Comparison of ENCODE assay signal across 16 cellular contexts in genomic region chr7:143979359-143979758, GRCh38. TPM values are rescaled to one million over a fixed set of nuclear protein-coding genes. Genes with fewer than 3 reads are reported as not detected.
DNase-seq lines count a peak whose midpoint lies in the region; ATAC-seq, FAIRE-seq and TF ChIP-seq lines count a peak whose summit lies in the region.
"Had no signal": no experiment of that assay in that cellular context is flagged by ENCODE, and none has a peak within 500 bp of the region (broad histone marks: within the 10 kb centered on the region; RNA-seq: fewer than 3 reads in every experiment).

No MANE protein-coding gene starts in this region.

- no peaks in the 10 kb centered on the region for H3K27me3 ChIP-seq in skeletal muscle satellite cell (ENCODE audit: control insufficient read depth, insufficient read depth, low read length)
- H3K27me3 ChIP-seq: esophagus muscularis mucosa had no signal

- H3K4me2 ChIP-seq in skeletal muscle satellite cell (ENCODE audit: low read length) = peak overlapping the region; percentile 41
- H3K4me2 ChIP-seq: KMS-11, smooth muscle cell had no signal

- TF ChIP-seq CTCF in fibroblast of the aortic adventitia (IDR thresholded peaks at IDR 0.05; ENCODE audit: insufficient read depth, low read length) = no peak

- ATAC-seq in SK-N-SH treated with all-trans-retinoic acid at 6 μM for 48 hours (peak; percentile 78), HG02938 (IDR thresholded peaks at IDR 0.05; ENCODE audit: unreplicated experiment) (no peak), HG02970 (IDR thresholded peaks at IDR 0.05; ENCODE audit: low FRiP score, unreplicated experiment) (no peak)
- ATAC-seq: natural killer cell, T-helper 17 cell had no signal

- FAIRE-seq in H54 (lab: Jason Lieb, UNC) = peak; percentile 36

- no peak for TF ChIP-seq POLR2A in H54 (IDR thresholded peaks at IDR 0.05; ENCODE audit: low read depth, low read length)

- no peaks in the 10 kb centered on the region for H3K36me3 ChIP-seq in skeletal muscle satellite cell (ENCODE audit: insufficient read depth, low read length)
- H3K36me3 ChIP-seq: esophagus muscularis mucosa, thoracic aorta had no signal

- no peak overlapping the region for H3K4me3 ChIP-seq in fibroblast of the aortic adventitia (ENCODE audit: low read depth, low read length)
- H3K4me3 ChIP-seq in skeletal muscle satellite cell (ENCODE audit: low read length) = no peak overlapping the region
- H3K4me3 ChIP-seq: esophagus muscularis mucosa, smooth muscle cell, thoracic aorta had no signal

- peak overlapping the region; percentile 45 for H3K9ac ChIP-seq in skeletal muscle satellite cell (ENCODE audit: low read depth, low read length)
- H3K9ac ChIP-seq: KMS-11 had no signal

- peaks cover 26% of the 10 kb centered on the region for H3K4me1 ChIP-seq in skeletal muscle satellite cell (ENCODE audit: control insufficient read depth, insufficient read depth, low read length)
- H3K4me1 ChIP-seq: esophagus muscularis mucosa had no signal

- DNase-seq in H54 (ENCODE audit: insufficient read length, low spot score) (no peak), fibroblast of the aortic adventitia (ENCODE audit: low read depth) (peak; percentile 65), DMS153 treated with DMSO at 0.1 percent for 48 hours (lab: John Stamatoyannopoulos, UW; ENCODE audit: unreplicated experiment) (no peak)
- DNase-seq: activated CD4-positive, alpha-beta T cell treated with anti-CD3 and anti-CD28 coated beads, Interleukin-2, amount 50 U/mL, for 4 hours; central memory CD4-positive, alpha-beta T cell; natural killer cell; NCI-H2029; T-helper 17 cell had no signal

- no peaks in the 10 kb centered on the region for H3K9me3 ChIP-seq in skeletal muscle satellite cell (replicated peaks; ENCODE audit: low read length)
- H3K9me3 ChIP-seq: esophagus muscularis mucosa, thoracic aorta had no signal

TF ChIP-seq in SK-N-SH treated with all-trans-retinoic acid at 6 μM for 48 hours, 23 proteins besides CTCF, POLR2A, EP300 and RAD21:
- TF ChIP-seq POU6F1 (CRISPR knock-in tag; IDR thresholded peaks at IDR 0.05; ENCODE audit: borderline replicate concordance, low read depth) = no peak
- no peak for TF ChIP-seq SNAI2 (CRISPR knock-in tag; IDR thresholded peaks at IDR 0.05)
- TF ChIP-seq RARB (CRISPR knock-in tag; IDR thresholded peaks at IDR 0.05) = no peak
- no peak for TF ChIP-seq CSRNP3 (CRISPR knock-in tag; IDR thresholded peaks at IDR 0.05)
- no peak for TF ChIP-seq PPARA (CRISPR knock-in tag; IDR thresholded peaks at IDR 0.05; ENCODE audit: borderline replicate concordance)
- TF ChIP-seq TSHZ2 (CRISPR knock-in tag; IDR thresholded peaks at IDR 0.05) = no peak
- TF ChIP-seq ZFP30 (CRISPR knock-in tag; IDR thresholded peaks at IDR 0.05) = no peak
- no peak for TF ChIP-seq ZNF8 (CRISPR knock-in tag; IDR thresholded peaks at IDR 0.05)
- TF ChIP-seq ZNF70 (CRISPR knock-in tag; IDR thresholded peaks at IDR 0.05) = no peak
- TF ChIP-seq TOX (CRISPR knock-in tag; IDR thresholded peaks at IDR 0.05; ENCODE audit: borderline replicate concordance) = no peak
- TF ChIP-seq TCF4 (CRISPR knock-in tag; IDR thresholded peaks at IDR 0.05; ENCODE audit: borderline replicate concordance) = no peak
- TF ChIP-seq CREB5 (CRISPR knock-in tag; IDR thresholded peaks at IDR 0.05; ENCODE audit: low read depth) = no peak
- no peak for TF ChIP-seq OSR1 (CRISPR knock-in tag; IDR thresholded peaks at IDR 0.05)
- no peak for TF ChIP-seq ZFP3 (CRISPR knock-in tag; IDR thresholded peaks at IDR 0.05)
- TF ChIP-seq ZNF565 (CRISPR knock-in tag; conservative IDR thresholded peaks at IDR 0.05; ENCODE audit: low read depth) = no peak
- no peak for TF ChIP-seq GLIS3 (CRISPR knock-in tag; IDR thresholded peaks at IDR 0.05)
- no peak for TF ChIP-seq ARNTL (CRISPR knock-in tag; IDR thresholded peaks at IDR 0.05; ENCODE audit: borderline replicate concordance, low read depth)
- no peak for TF ChIP-seq PATZ1 (CRISPR knock-in tag; IDR thresholded peaks at IDR 0.05; ENCODE audit: borderline replicate concordance)
- no peak for TF ChIP-seq CSDC2 (CRISPR knock-in tag; IDR thresholded peaks at IDR 0.05)
- TF ChIP-seq ZC3H10 (CRISPR knock-in tag; IDR thresholded peaks at IDR 0.05) = no peak

RNA-seq across cellular contexts. Expression of gene OR6B1, which starts 20.8 kb away (rescaled TPM):
- total RNA-seq in fibroblast of the aortic adventitia (ENCODE audit: low replicate concordance) = not detected in 2 replicates
- total RNA-seq in skeletal muscle satellite cell (2012; rRNA removed) = not detected in 2 replicates
- total RNA-seq: esophagus muscularis mucosa, natural killer cell, smooth muscle cell, T-helper 17 cell, thoracic aorta had no signal

RNA-seq across cellular contexts. Expression of gene OR2F1, which starts 24.7 kb away (rescaled TPM):
- 0.09 TPM in 1 of 2 replicates, not detected in the other for total RNA-seq in fibroblast of the aortic adventitia (ENCODE audit: low replicate concordance)
- not detected in 2 replicates for total RNA-seq in skeletal muscle satellite cell (2012; rRNA removed)
- total RNA-seq: esophagus muscularis mucosa, natural killer cell, smooth muscle cell, T-helper 17 cell, thoracic aorta had no signal

RNA-seq across cellular contexts. Expression of gene OR2F2, which starts 44.3 kb away (rescaled TPM):
- total RNA-seq in fibroblast of the aortic adventitia (ENCODE audit: low replicate concordance) = not detected in 2 replicates
- not detected in 2 replicates for total RNA-seq in skeletal muscle satellite cell (2012; rRNA removed)
- total RNA-seq: esophagus muscularis mucosa, natural killer cell, smooth muscle cell, T-helper 17 cell, thoracic aorta had no signal
